Comparison of ENCODE assay signal across 2 cellular contexts in the genomic region with DNA sequence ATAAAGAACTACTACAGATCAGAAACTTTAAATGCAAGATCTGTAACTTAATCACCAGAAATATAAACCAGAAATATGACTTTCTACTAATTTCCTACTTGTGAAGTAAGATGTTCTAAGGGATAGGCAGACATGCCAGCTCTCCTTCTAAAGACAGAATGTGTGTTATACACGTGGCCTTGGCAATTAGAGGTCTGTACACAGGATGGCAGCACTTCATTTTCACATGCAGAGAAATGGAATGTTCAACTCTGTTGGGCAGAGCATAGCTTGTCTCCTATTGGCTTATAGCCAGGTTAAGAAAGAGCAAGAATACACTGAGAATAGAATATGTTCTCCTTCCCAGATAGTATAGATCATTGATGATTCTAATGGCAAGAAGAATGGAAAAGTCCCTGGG.
TF ChIP-seq lines count a peak whose summit lies in the region.

No MANE protein-coding gene starts in this region.

TF ChIP-seq in endothelial cell of umbilical vein, 7 proteins besides CTCF, POLR2A, EP300 and RAD21 (continued from another document):
- TF ChIP-seq JUN (IDR thresholded peaks at IDR 0.05; ENCODE audit: borderline replicate concordance, insufficient read depth, insufficient read length, low read depth): no peak
- TF ChIP-seq, protein P1, sequence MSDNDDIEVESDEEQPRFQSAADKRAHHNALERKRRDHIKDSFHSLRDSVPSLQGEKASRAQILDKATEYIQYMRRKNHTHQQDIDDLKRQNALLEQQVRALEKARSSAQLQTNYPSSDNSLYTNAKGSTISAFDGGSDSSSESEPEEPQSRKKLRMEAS (IDR thresholded peaks at IDR 0.05; ENCODE audit: insufficient read depth, insufficient read length): no peak
- no peak for TF ChIP-seq EZH2 (IDR thresholded peaks at IDR 0.05; ENCODE audit: borderline replicate concordance, low read depth, low read length, severe bottlenecking)
- no peak for TF ChIP-seq FOS (IDR thresholded peaks at IDR 0.05; ENCODE audit: borderline replicate concordance, insufficient read depth, low read length)

TF ChIP-seq in HepG2, 621 proteins besides CTCF, POLR2A, EP300 and RAD21 (continued from another document):
- TF ChIP-seq, protein P2, sequence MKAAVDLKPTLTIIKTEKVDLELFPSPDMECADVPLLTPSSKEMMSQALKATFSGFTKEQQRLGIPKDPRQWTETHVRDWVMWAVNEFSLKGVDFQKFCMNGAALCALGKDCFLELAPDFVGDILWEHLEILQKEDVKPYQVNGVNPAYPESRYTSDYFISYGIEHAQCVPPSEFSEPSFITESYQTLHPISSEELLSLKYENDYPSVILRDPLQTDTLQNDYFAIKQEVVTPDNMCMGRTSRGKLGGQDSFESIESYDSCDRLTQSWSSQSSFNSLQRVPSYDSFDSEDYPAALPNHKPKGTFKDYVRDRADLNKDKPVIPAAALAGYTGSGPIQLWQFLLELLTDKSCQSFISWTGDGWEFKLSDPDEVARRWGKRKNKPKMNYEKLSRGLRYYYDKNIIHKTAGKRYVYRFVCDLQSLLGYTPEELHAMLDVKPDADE (CRISPR knock-in tag; IDR thresholded peaks at IDR 0.05): no peak
- TF ChIP-seq, protein P3, sequence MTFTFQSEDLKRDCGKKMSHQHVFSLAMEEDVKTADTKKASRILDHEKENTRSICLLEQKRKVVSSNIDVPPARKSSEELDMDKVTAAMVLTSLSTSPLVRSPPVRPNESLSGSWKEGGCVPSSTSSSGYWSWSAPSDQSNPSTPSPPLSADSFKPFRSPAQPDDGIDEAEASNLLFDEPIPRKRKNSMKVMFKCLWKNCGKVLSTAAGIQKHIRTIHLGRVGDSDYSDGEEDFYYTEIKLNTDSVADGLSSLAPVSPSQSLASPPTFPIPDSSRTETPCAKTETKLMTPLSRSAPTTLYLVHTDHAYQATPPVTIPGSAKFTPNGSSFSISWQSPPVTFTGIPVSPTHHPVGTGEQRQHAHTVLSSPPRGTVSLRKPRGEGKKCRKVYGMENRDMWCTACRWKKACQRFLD (CRISPR knock-in tag; IDR thresholded peaks at IDR 0.05; ENCODE audit: borderline replicate concordance): no peak
- TF ChIP-seq, protein P4, sequence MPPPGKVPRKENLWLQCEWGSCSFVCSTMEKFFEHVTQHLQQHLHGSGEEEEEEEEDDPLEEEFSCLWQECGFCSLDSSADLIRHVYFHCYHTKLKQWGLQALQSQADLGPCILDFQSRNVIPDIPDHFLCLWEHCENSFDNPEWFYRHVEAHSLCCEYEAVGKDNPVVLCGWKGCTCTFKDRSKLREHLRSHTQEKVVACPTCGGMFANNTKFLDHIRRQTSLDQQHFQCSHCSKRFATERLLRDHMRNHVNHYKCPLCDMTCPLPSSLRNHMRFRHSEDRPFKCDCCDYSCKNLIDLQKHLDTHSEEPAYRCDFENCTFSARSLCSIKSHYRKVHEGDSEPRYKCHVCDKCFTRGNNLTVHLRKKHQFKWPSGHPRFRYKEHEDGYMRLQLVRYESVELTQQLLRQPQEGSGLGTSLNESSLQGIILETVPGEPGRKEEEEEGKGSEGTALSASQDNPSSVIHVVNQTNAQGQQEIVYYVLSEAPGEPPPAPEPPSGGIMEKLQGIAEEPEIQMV (CRISPR knock-in tag; IDR thresholded peaks at IDR 0.05; ENCODE audit: low read depth): no peak
- no peak for TF ChIP-seq ONECUT2 (CRISPR knock-in tag; IDR thresholded peaks at IDR 0.05)
